In the genomic region with DNA sequence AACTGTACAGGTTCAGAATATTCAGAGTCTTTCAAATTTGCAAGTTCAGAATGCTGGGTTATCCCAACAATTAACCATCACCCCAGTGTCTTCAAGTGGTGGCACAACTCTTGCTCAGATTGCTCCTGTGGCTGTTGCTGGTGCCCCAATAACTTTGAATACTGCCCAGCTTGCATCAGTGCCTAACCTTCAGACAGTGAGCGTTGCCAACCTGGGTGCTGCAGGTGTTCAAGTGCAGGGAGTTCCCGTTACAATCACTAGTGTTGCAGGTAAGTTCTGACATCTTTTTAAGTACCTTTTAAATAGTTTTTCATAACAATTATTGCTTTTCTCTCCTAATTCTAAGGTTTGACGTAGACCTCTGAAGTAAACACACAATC, we compare ENCODE assay signal across 8 cellular contexts. TPM values are rescaled to one million over a fixed set of nuclear protein-coding genes. Genes with fewer than 3 reads are reported as not detected.
DNase-seq lines count a peak whose midpoint lies in the region; ATAC-seq and TF ChIP-seq lines count a peak whose summit lies in the region.
"Had no signal": no experiment of that assay in that cellular context is flagged by ENCODE, and none has a peak within 500 bp of the region (broad histone marks: within the 10 kb centered on the region; RNA-seq: fewer than 3 reads in every experiment).

No MANE protein-coding gene starts in this region.

- H3K36me3 Mint-ChIP-seq in GM23338 (ENCODE audit: low read depth): peaks cover 31% of the 10 kb centered on the region
- peaks cover 57% of the 10 kb centered on the region for H3K36me3 Mint-ChIP-seq in activated T-helper 2 cell treated with anti-CD3 and anti-CD28 coated beads, Interferon-gamma antibody, Interleukin-2, Interleukin-4, amounts not matched to agents 10 μg/mL and 5 μg/mL and 100 μg/mL, durations not matched to agents 14 hours and 24 hours and 36 hours (ENCODE audit: low read depth)
- H3K36me3 Mint-ChIP-seq in natural killer cell: no peaks in the 10 kb centered on the region

- H2AFZ ChIP-seq in GM23338: no peak overlapping the region

- H3K4me3 Mint-ChIP-seq in GM23338 (peak overlapping the region; percentile 70), natural killer cell (peak overlapping the region; percentile 99)
- H3K4me3 Mint-ChIP-seq in activated T-helper 2 cell treated with anti-CD3 and anti-CD28 coated beads, Interferon-gamma antibody, Interleukin-2, Interleukin-4, amounts not matched to agents 10 μg/mL and 5 μg/mL and 100 μg/mL, durations not matched to agents 14 hours and 24 hours and 36 hours (ENCODE audit: low read depth): peak overlapping the region; percentile 100

- peak overlapping the region; percentile 97 for H3K4me2 ChIP-seq in GM23338

- H3K79me2 ChIP-seq in GM23338 (replicated peaks; ENCODE audit: insufficient read depth): peaks cover 71% of the 10 kb centered on the region

- ATAC-seq in GM23338: no peak
- no peak for ATAC-seq in natural killer cell

- peaks cover 45% of the 10 kb centered on the region for H3K4me1 ChIP-seq in GM23338 (ENCODE audit: insufficient read depth)
- H3K4me1 ChIP-seq in breast epithelium: peaks cover 0 to 10% of the 10 kb centered on the region in 2 donors

- H3K36me3 ChIP-seq in GM23338 (ENCODE audit: insufficient read depth): 0 out of 2 replicates have a peak, but pooled peaks cover 3% of the 10 kb centered on the region
- H3K36me3 ChIP-seq in breast epithelium: no peaks in the 10 kb centered on the region

- H3K27me3 ChIP-seq in GM23338 (ENCODE audit: insufficient read depth) (no peaks in the 10 kb centered on the region), breast epithelium (no peaks in the 10 kb centered on the region)

- no peaks in the 10 kb centered on the region for H3K9me3 ChIP-seq in breast epithelium

- no peak overlapping the region for H3K27ac ChIP-seq in GM23338 (ENCODE audit: low read depth)
- no peak overlapping the region for H3K27ac ChIP-seq in breast epithelium

- H4K20me1 ChIP-seq in GM23338 (replicated peaks; ENCODE audit: insufficient read depth): peaks cover 12% of the 10 kb centered on the region; the same call in 1 of the 2 replicates

- intact Hi-C loops in activated T-helper 2 cell treated with anti-CD3 and anti-CD28 coated beads, Interferon-gamma antibody, Interleukin-2, Interleukin-4, amounts not matched to agents 10 μg/mL and 5 μg/mL and 100 μg/mL, durations not matched to agents 14 hours and 24 hours and 36 hours (cut with micrococcal nuclease): no loop called here
- intact Hi-C loops in natural killer cell (cut with micrococcal nuclease) (no loop called here), breast epithelium (cut with DNase I; ENCODE audit: low total_unique reads) (no loop called here)

- H3K9me3 Mint-ChIP-seq in GM23338 (no peaks in the 10 kb centered on the region), natural killer cell (no peaks in the 10 kb centered on the region)
- H3K9me3 Mint-ChIP-seq in activated T-helper 2 cell treated with anti-CD3 and anti-CD28 coated beads, Interferon-gamma antibody, Interleukin-2, Interleukin-4, amounts not matched to agents 10 μg/mL and 5 μg/mL and 100 μg/mL, durations not matched to agents 14 hours and 24 hours and 36 hours: no peaks in the 10 kb centered on the region

- TF ChIP-seq CTCF in GM23338 (conservative IDR thresholded peaks at IDR 0.05; ENCODE audit: low read depth in 2 of 2) (no peak), natural killer cell (IDR thresholded peaks at IDR 0.05) (no peak), breast epithelium (IDR thresholded peaks at IDR 0.05) (no peak)

- H3K27me3 Mint-ChIP-seq in GM23338 (ENCODE audit: insufficient read depth, low read depth, poor library complexity) (peaks cover 14% of the 10 kb centered on the region), natural killer cell (ENCODE audit: low read depth in 2 of 2) (no peaks in the 10 kb centered on the region)
- no peaks in the 10 kb centered on the region for H3K27me3 Mint-ChIP-seq in activated T-helper 2 cell treated with anti-CD3 and anti-CD28 coated beads, Interferon-gamma antibody, Interleukin-2, Interleukin-4, amounts not matched to agents 10 μg/mL and 5 μg/mL and 100 μg/mL, durations not matched to agents 14 hours and 24 hours and 36 hours (ENCODE audit: low read depth)

- TF ChIP-seq POLR2A in breast epithelium (IDR thresholded peaks at IDR 0.05): no peak

- H3F3A ChIP-seq in GM23338 (replicated peaks; ENCODE audit: low read depth): peaks cover 8% of the 10 kb centered on the region

- H3K27ac Mint-ChIP-seq in GM23338 (no peak overlapping the region), natural killer cell (peak overlapping the region; percentile 67 to 99)
- H3K27ac Mint-ChIP-seq in activated T-helper 2 cell treated with anti-CD3 and anti-CD28 coated beads, Interferon-gamma antibody, Interleukin-2, Interleukin-4, amounts not matched to agents 10 μg/mL and 5 μg/mL and 100 μg/mL, durations not matched to agents 14 hours and 24 hours and 36 hours: peak overlapping the region; percentile 23

- DNase-seq in COLO668 (lab: John Stamatoyannopoulos, UW; ENCODE audit: unreplicated experiment) (peak; percentile 33), GM23338 (ENCODE audit: low spot score) (no peak), natural killer cell (no peak), breast epithelium (ENCODE audit: low spot score in 2 of 2) (no peak), SKM-1 (lab: John Stamatoyannopoulos, UW; ENCODE audit: unreplicated experiment) (no peak)
- no peak for DNase-seq in activated T-helper 2 cell treated with anti-CD3 and anti-CD28 coated beads, Interferon-gamma antibody, Interleukin-2, Interleukin-4, amounts not matched to agents 10 μg/mL and 5 μg/mL and 100 μg/mL, durations not matched to agents 14 hours and 24 hours and 36 hours (ENCODE audit: low spot score)
- DNase-seq in stimulated activated CD4-positive, alpha-beta T cell treated with anti-CD3 and anti-CD28 coated beads, Interleukin-2, amount 100 ng/mL, for 48 hours: no peak
- DNase-seq: activated naive CD4-positive, alpha-beta T cell treated with anti-CD3 and anti-CD28 coated beads, Interleukin-2, amount 50 U/mL, for 16 hours had no signal

- peaks cover 40% of the 10 kb centered on the region for H3K4me1 Mint-ChIP-seq in GM23338
- peaks cover 61% of the 10 kb centered on the region for H3K4me1 Mint-ChIP-seq in activated T-helper 2 cell treated with anti-CD3 and anti-CD28 coated beads, Interferon-gamma antibody, Interleukin-2, Interleukin-4, amounts not matched to agents 10 μg/mL and 5 μg/mL and 100 μg/mL, durations not matched to agents 14 hours and 24 hours and 36 hours (ENCODE audit: low read depth)
- peaks cover 74 to 75% of the 10 kb centered on the region in 2 donors for H3K4me1 Mint-ChIP-seq in natural killer cell

- H3K4me3 ChIP-seq in GM23338: peak overlapping the region; percentile 52
- H3K4me3 ChIP-seq in breast epithelium: no peak overlapping the region

- H3K9me2 ChIP-seq in GM23338 (ENCODE audit: insufficient read depth): no peaks in the 10 kb centered on the region

TF ChIP-seq in GM23338, 12 proteins besides CTCF, POLR2A, EP300 and RAD21 (continues in another document):
- no peak for TF ChIP-seq CREB1 (CRISPR knock-in tag; IDR thresholded peaks at IDR 0.05; ENCODE audit: low read depth)
- TF ChIP-seq STAT1 (IDR thresholded peaks at IDR 0.05; ENCODE audit: unreplicated experiment): no peak
- no peak for TF ChIP-seq ZNF114 (CRISPR knock-in tag; IDR thresholded peaks at IDR 0.05)
- TF ChIP-seq ETS1 (IDR thresholded peaks at IDR 0.05): no peak

RNA-seq across cellular contexts. Expression of gene SP4, which starts 2.7 kb away (rescaled TPM):
- 36.7 and 41.6 TPM in 2 replicates for total RNA-seq in GM23338 (2014; rRNA removed; shearing (Covaris generic))
- 10.7 and 11.9 TPM in 2 replicates for polyA plus RNA-seq in GM23338 (2016; fragmentation: Nextera tagmentation; extraction: Ambion mirVana)
- 17.9 and 19.2 TPM in 2 replicates for total RNA-seq in activated T-helper 2 cell treated with anti-CD3 and anti-CD28 coated beads, Interferon-gamma antibody, Interleukin-2, Interleukin-4, amounts not matched to agents 10 μg/mL and 5 μg/mL and 100 μg/mL, durations not matched to agents 14 hours and 24 hours and 36 hours
- total RNA-seq in natural killer cell: 10 to 100 TPM; 38.8 to 49.6 (median 44.5) TPM
- 10 to 100 TPM; 17.3 to 32.8 (median 23.0) TPM for total RNA-seq in breast epithelium
